ENCODE assay signal across 32 cellular contexts in genomic region chr2:158760887-158761286, GRCh38. TPM values are rescaled to one million over a fixed set of nuclear protein-coding genes. Genes with fewer than 3 reads are reported as not detected.
DNase-seq lines count a peak whose midpoint lies in the region; ATAC-seq and TF ChIP-seq lines count a peak whose summit lies in the region.
"Had no signal": no experiment of that assay in that cellular context is flagged by ENCODE, and none has a peak within 500 bp of the region (broad histone marks: within the 10 kb centered on the region; RNA-seq: fewer than 3 reads in every experiment).

No MANE protein-coding gene starts in this region.

- TF ChIP-seq POLR2A in suprapubic skin (IDR thresholded peaks at IDR 0.05) = no peak

- intact Hi-C loops in Right ventricle myocardium inferior (cut with DNase I) (no loop called here), heart right ventricle (cut with DNase I) (no loop called here)

- H3K9me3 ChIP-seq in right atrium auricular region = peaks cover 0 to 5% of the 10 kb centered on the region in 2 donors
- H3K9me3 ChIP-seq in heart right ventricle = peaks cover 0 to 10% (median 0%) of the 10 kb centered on the region in 11 donors
- H3K9me3 ChIP-seq in suprapubic skin = no peaks in the 10 kb centered on the region
- H3K9me3 ChIP-seq: A549, adrenal gland, body of pancreas, testis had no signal

- DNase-seq in Right ventricle myocardium inferior (ENCODE audit: missing footprints) (no peak), right atrium auricular region (ENCODE audit: low spot score) (no peak), cerebellar nuclear complex (lab: John Stamatoyannopoulos, UW) (peak; percentile 79 to 86), heart right ventricle (peak in 1 of 2 donors; percentile 62), suprapubic skin (ENCODE audit: low spot score in 2 of 2) (no peak), NCI-H524 (lab: John Stamatoyannopoulos, UW) (no peak)
- DNase-seq: activated CD4-positive, alpha-beta T cell treated with anti-CD3 and anti-CD28 coated beads for 48 hours; activated naive CD4-positive, alpha-beta T cell treated with anti-CD3 and anti-CD28 coated beads, Interleukin-2, amount 10 ng/mL, durations not matched to agents 7 days and 5 days; adrenal gland; body of pancreas; CD4-positive, alpha-beta T cell; naive thymus-derived CD4-positive, alpha-beta T cell; NCI-H1092 treated with DMSO at 0.1 percent for 48 hours; NCI-H1694 treated with DMSO at 0.1 percent for 48 hours; NCI-H526 treated with DMSO at 0.1 percent for 48 hours; small intestine; stimulated activated naive CD8-positive, alpha-beta T cell treated with anti-CD3 and anti-CD28 coated beads, Interleukin-15, Interleukin-2, amounts not matched to agents 100 U/mL and 50 U/mL, for 24 hours; SW 1271; T-helper 9 cell; testis had no signal

- no peak overlapping the region for H3K4me3 ChIP-seq in right atrium auricular region
- no peak overlapping the region for H3K4me3 ChIP-seq in heart right ventricle
- H3K4me3 ChIP-seq in suprapubic skin = peak overlapping the region; percentile 3
- H3K4me3 ChIP-seq: A549, adrenal gland, body of pancreas, GM12878, K562, testis had no signal

- ATAC-seq in Right ventricle myocardium inferior (peak; percentile 70), heart right ventricle (peak; percentile 36 to 91 (median 75)), HG02763 (IDR thresholded peaks at IDR 0.05; ENCODE audit: unreplicated experiment) (no peak)
- no peak for ATAC-seq in activated CD4-positive, CD25-positive, alpha-beta regulatory T cell treated with anti-CD3 and anti-CD28 coated beads, Interleukin-2, amount 50 U/mL, for 24 hours
- ATAC-seq: A549; activated T-helper 17 cell treated with anti-CD3 and anti-CD28 coated beads, Interleukin-2, amount 50 U/mL, for 72 hours; body of pancreas; GM12878; K562; naive thymus-derived CD4-positive, alpha-beta T cell; Panc1; stimulated activated naive CD8-positive, alpha-beta T cell treated with anti-CD3 and anti-CD28 coated beads, Interleukin-15, Interleukin-2, amounts not matched to agents 100 U/mL and 50 U/mL, for 24 hours had no signal

- H3K27me3 ChIP-seq in right atrium auricular region (no peaks in the 10 kb centered on the region), heart right ventricle (no peaks in the 10 kb centered on the region), suprapubic skin (no peaks in the 10 kb centered on the region)
- H3K27me3 ChIP-seq: adrenal gland, body of pancreas, testis had no signal

- H3K4me1 ChIP-seq in right atrium auricular region = no peaks in the 10 kb centered on the region
- H3K4me1 ChIP-seq in heart right ventricle = peaks cover 0 to 8% (median 0%) of the 10 kb centered on the region in 9 donors
- H3K4me1 ChIP-seq in suprapubic skin = peaks cover 15% of the 10 kb centered on the region
- H3K4me1 ChIP-seq: A549, adrenal gland, body of pancreas, testis had no signal

- TF ChIP-seq CTCF in right atrium auricular region (IDR thresholded peaks at IDR 0.05) (no peak), heart right ventricle (IDR thresholded peaks at IDR 0.05) (no peak), suprapubic skin (IDR thresholded peaks at IDR 0.05) (no peak)

- no peak for TF ChIP-seq EP300 in suprapubic skin (IDR thresholded peaks at IDR 0.05)

- H3K27ac ChIP-seq in right atrium auricular region = no peak overlapping the region
- H3K27ac ChIP-seq in heart right ventricle = no peak overlapping the region
- H3K27ac ChIP-seq in suprapubic skin = peak overlapping the region; percentile 82
- H3K27ac ChIP-seq: A549, adrenal gland, body of pancreas, testis, VCaP had no signal

- 24 to 35% methylated on average over 1 of the region's 1 CpG for WGBS in heart right ventricle, 2 donors
- 29% methylated on average over 1 of the region's 1 CpG for WGBS in suprapubic skin

- H3K36me3 ChIP-seq in right atrium auricular region (no peaks in the 10 kb centered on the region), heart right ventricle (no peaks in the 10 kb centered on the region), suprapubic skin (no peaks in the 10 kb centered on the region)
- H3K36me3 ChIP-seq: adrenal gland had no signal

RNA-seq across cellular contexts. Expression of gene DAPL1, which starts 34.2 kb away (rescaled TPM):
- total RNA-seq in Right ventricle myocardium inferior (not detected), right atrium auricular region (not detected), heart right ventricle (not detected), suprapubic skin (100 to 1,000 TPM; 158 to 307 (median 277) TPM)
- under 1 TPM in 1 of 2 donors, not detected in 1; 0.87 TPM for polyA plus RNA-seq in heart right ventricle
- total RNA-seq: activated T-helper 17 cell treated with anti-CD3 and anti-CD28 coated beads, Interleukin-2, amount 50 U/mL, for 72 hours; CD4-positive, alpha-beta T cell; glomerular endothelial cell; GM12878; HT1080; K562; liver; mesothelial cell of epicardium; naive thymus-derived CD4-positive, alpha-beta T cell had no signal
- polyA plus RNA-seq: A549; GM12878; K562; naive thymus-derived CD4-positive, alpha-beta T cell had no signal

Comparison
In these comparisons a context has a peak if more than half of its experiments do, and no peak if none do; other contexts are left out.
1. ATAC-seq: peak in Right ventricle myocardium inferior (single experiment) and heart right ventricle (8 of 8); none in activated CD4-positive, CD25-positive, alpha-beta regulatory T cell treated with anti-CD3 and anti-CD28 coated beads, Interleukin-2, amount 50 U/mL, for 24 hours (0 of 2) and HG02763 (single experiment).
2. DNase-seq: peak in cerebellar nuclear complex (2 of 2); none in Right ventricle myocardium inferior (single experiment), right atrium auricular region (single experiment), suprapubic skin (0 of 2) and NCI-H524 (0 of 2).
3. RNA of gene DAPL1, which starts 34.2 kb away (total RNA-seq): 158 to 307 TPM in suprapubic skin; not detected in Right ventricle myocardium inferior (single experiment), not detected in right atrium auricular region and not detected in heart right ventricle; every median in the first group is over 100 times any median in the second.